8 cellular contexts compared by ENCODE assay signal in the genomic region with DNA sequence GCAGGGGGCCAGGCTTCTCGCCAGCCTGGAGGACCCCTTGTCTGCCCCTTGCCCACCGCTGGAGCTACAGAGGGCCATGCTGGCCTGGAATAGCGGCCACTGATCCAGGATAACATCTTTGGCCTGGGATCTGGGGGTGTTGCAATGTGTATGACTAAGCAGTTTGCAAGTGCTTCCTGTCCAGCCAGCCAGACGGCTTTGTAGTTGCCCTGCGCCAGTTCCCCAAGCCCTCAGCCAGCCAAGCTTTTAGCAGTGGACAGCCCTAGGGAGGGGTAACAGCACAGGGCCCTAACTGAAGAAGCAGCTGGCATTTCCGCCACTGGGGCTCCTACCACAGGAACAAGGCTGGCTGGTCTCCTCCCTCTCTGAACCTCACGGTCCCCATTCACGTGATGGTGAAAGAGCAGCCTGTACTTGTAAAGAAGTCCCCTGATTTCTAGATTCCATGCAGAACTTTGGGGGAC. TPM values are rescaled to one million over a fixed set of nuclear protein-coding genes. Genes with fewer than 3 reads are reported as not detected.
DNase-seq lines count a peak whose midpoint lies in the region; ATAC-seq and TF ChIP-seq lines count a peak whose summit lies in the region.

No MANE protein-coding gene starts in this region.

- peaks cover 7% of the 10 kb centered on the region for H3K36me3 ChIP-seq in colonic mucosa
- H3K36me3 ChIP-seq in effector memory CD4-positive, alpha-beta T cell (ENCODE audit: control insufficient read depth, insufficient read depth, low read length): peaks cover 78% of the 10 kb centered on the region

- no peaks in the 10 kb centered on the region for H3K4me1 ChIP-seq in colonic mucosa
- H3K4me1 ChIP-seq in effector memory CD4-positive, alpha-beta T cell (ENCODE audit: control insufficient read depth, insufficient read depth, low read length, poor library complexity, severe bottlenecking): no peaks in the 10 kb centered on the region

- ATAC-seq in HG03045 (IDR thresholded peaks at IDR 0.05; ENCODE audit: unreplicated experiment): no peak

- H3K9ac ChIP-seq in colonic mucosa (ENCODE audit: low read depth in 2 of 2, low read length in 2 of 2): peak overlapping the region in 1 of 2 donors; percentile 36

- DNase-seq in CMK (ENCODE audit: low read depth) (peak; percentile 79), NCI-H460 (ENCODE audit: extremely low read depth, low read depth) (peak; percentile 86), colonic mucosa (peak; percentile 60), medulla oblongata (ENCODE audit: extremely low spot score) (peak; percentile 89), OCI-M2 (lab: John Stamatoyannopoulos, UW; ENCODE audit: unreplicated experiment) (no peak)
- no peak for DNase-seq in effector memory CD4-positive, alpha-beta T cell
- no peak for DNase-seq in stimulated activated CD4-positive, alpha-beta T cell treated with anti-CD3 and anti-CD28 coated beads, Interleukin-2, amount 100 ng/mL, for 48 hours

- H3K9me3 ChIP-seq in colonic mucosa: no peaks in the 10 kb centered on the region
- no peaks in the 10 kb centered on the region for H3K9me3 ChIP-seq in effector memory CD4-positive, alpha-beta T cell (ENCODE audit: control insufficient read depth, low read length)

- intact Hi-C loops in colonic mucosa (cut with DNase I): no loop called here

- H3K4me3 ChIP-seq in colonic mucosa: no peak overlapping the region
- no peak overlapping the region for H3K4me3 ChIP-seq in effector memory CD4-positive, alpha-beta T cell (ENCODE audit: insufficient read depth, low read depth, low read length, poor library complexity, severe bottlenecking)

- no peak for TF ChIP-seq CTCF in colonic mucosa (IDR thresholded peaks at IDR 0.05)

- H3K27ac ChIP-seq in colonic mucosa: peak overlapping the region; percentile 24
- no peak overlapping the region for H3K27ac ChIP-seq in effector memory CD4-positive, alpha-beta T cell (ENCODE audit: insufficient read depth, low read length, poor library complexity, severe bottlenecking)

- no peaks in the 10 kb centered on the region for H3K27me3 ChIP-seq in colonic mucosa
- H3K27me3 ChIP-seq in effector memory CD4-positive, alpha-beta T cell (replicated peaks; ENCODE audit: control insufficient read depth, insufficient read depth, low read length, poor library complexity, severe bottlenecking): no peaks in the 10 kb centered on the region

RNA-seq across cellular contexts. Expression of a gene that starts 32.1 kb away (rescaled TPM):
- 49.2 and 73.8 TPM in 2 replicates for total RNA-seq in NCI-H460 (2014; rRNA removed; shearing (Covaris generic))
- 30.2 and 30.5 TPM in 2 replicates for polyA plus RNA-seq in NCI-H460 (2014; cell fraction: nucleus; rRNA removed)
- total RNA-seq in colonic mucosa: 100 to 1,000 TPM; 171 to 217 TPM

RNA-seq across cellular contexts. Expression of a gene that starts 32.4 kb away (rescaled TPM):
- 13.2 and 14.3 TPM in 2 replicates for total RNA-seq in NCI-H460 (2014; rRNA removed; shearing (Covaris generic))
- polyA plus RNA-seq in NCI-H460 (2014; cell fraction: nucleus; rRNA removed): 10.3 and 13.7 TPM in 2 replicates
- total RNA-seq in colonic mucosa: 10 to 100 TPM; 11.9 to 14.3 TPM

RNA-seq across cellular contexts. Expression of a gene that starts 38.8 kb away (rescaled TPM):
- total RNA-seq in NCI-H460 (2014; rRNA removed; shearing (Covaris generic)): 16.3 and 18.6 TPM in 2 replicates
- polyA plus RNA-seq in NCI-H460 (2014; cell fraction: nucleus; rRNA removed): 26.4 and 37.6 TPM in 2 replicates
- 10 to 100 TPM; 52.8 to 77.0 TPM for total RNA-seq in colonic mucosa

Comparison
In these comparisons a context has a peak if more than half of its experiments do, and no peak if none do; other contexts are left out.
1. DNase-seq: peak in CMK (single experiment), NCI-H460 (single experiment), colonic mucosa (single experiment) and medulla oblongata (single experiment); none in OCI-M2 (single experiment), effector memory CD4-positive, alpha-beta T cell (0 of 3) and stimulated activated CD4-positive, alpha-beta T cell treated with anti-CD3 and anti-CD28 coated beads, Interleukin-2, amount 100 ng/mL, for 48 hours (0 of 2).